ENCODE assay signal across 12 cellular contexts in the genomic region with DNA sequence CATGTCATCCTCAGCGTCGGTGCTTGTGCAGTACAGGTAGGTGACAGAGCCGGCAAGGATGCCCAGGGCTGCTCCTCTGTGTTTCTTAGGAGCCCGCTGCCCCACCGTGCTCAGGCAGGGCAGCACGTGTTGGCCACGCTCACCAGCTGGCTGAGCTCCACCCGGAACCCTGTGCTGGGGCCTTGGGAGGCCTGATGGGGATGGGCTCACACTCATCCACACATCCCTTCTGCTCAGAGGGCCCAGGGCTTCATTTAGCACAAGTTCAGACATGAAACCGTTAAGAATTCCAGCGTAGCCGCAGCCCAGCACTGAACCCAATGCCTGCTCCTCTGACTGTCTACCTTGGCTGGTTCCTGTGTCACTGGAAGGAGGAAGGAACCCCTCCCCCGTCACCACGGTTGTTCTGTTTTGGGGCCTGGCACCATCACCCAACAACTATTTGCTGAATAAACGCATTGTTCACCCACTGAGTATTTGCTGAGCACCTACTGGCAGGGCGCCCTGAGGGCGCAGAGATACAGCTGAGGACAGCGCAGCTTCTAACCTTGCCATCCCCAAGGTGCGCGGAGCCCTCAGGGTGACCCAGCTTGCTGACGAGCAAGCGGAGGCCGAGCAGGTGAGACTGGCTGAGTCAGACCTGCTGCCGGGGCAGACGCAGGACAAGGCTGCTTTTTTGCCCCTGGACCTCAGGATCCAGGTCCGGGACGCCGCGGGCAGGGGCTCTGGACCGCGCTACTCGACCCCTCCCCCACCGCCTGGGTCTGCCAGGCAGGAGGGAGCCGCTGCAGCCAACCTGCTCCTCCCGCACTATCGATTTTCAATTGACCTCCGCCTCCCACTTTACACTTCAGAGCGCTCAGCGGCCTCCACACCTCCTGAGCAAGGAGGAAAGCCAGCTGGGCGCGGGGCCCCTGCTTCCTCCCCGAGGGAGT. TPM values are rescaled to one million over a fixed set of nuclear protein-coding genes. Genes with fewer than 3 reads are reported as not detected.
DNase-seq lines count a peak whose midpoint lies in the region; ATAC-seq lines count a peak whose summit lies in the region.
"Had no signal": no experiment of that assay in that cellular context is flagged by ENCODE, and none has a peak within 500 bp of the region (broad histone marks: within the 10 kb centered on the region; RNA-seq: fewer than 3 reads in every experiment).

No MANE protein-coding gene starts in this region.

- H3K4me1 ChIP-seq in ES-I3 (ENCODE audit: insufficient read depth, low read length), result peaks cover 11% of the 10 kb centered on the region; the same call in 1 of the 2 replicates
- H3K4me1 ChIP-seq in neuronal stem cell (ENCODE audit: control insufficient read depth in 2 of 2, insufficient read depth in 1 of 2, low read depth in 1 of 2, low read length in 2 of 2), result peaks cover 0 to 16% of the 10 kb centered on the region in 2 donors
- no peaks in the 10 kb centered on the region for H3K4me1 ChIP-seq in effector memory CD4-positive, alpha-beta T cell (ENCODE audit: control insufficient read depth, insufficient read depth, low read length, poor library complexity, severe bottlenecking)

- H3K18ac ChIP-seq in neuronal stem cell (ENCODE audit: low read length), result peak overlapping the region; percentile 93

- H3K9me3 ChIP-seq in ES-I3 (ENCODE audit: control insufficient read depth, insufficient read depth, low read length) (no peaks in the 10 kb centered on the region), neuronal stem cell (replicated peaks in 1 of 2; ENCODE audit: control insufficient read depth in 2 of 2, insufficient read depth in 1 of 2, low read depth in 1 of 2, low read length in 2 of 2) (peaks cover 0 to 1% of the 10 kb centered on the region in 2 donors)
- H3K9me3 ChIP-seq in effector memory CD4-positive, alpha-beta T cell (ENCODE audit: control insufficient read depth, low read length), result no peaks in the 10 kb centered on the region

- H3K27ac Mint-ChIP-seq in activated naive CD4-positive, alpha-beta T cell treated with anti-CD3 and anti-CD28 coated beads, Interleukin-2, amount 50 U/mL, for 72 hours, result no peak overlapping the region
- H3K27ac Mint-ChIP-seq: naive B cell had no signal

- H3K27ac ChIP-seq in neuronal stem cell (replicated peaks; ENCODE audit: low read length), result no peak overlapping the region
- H3K27ac ChIP-seq in effector memory CD4-positive, alpha-beta T cell (ENCODE audit: insufficient read depth, low read length, poor library complexity, severe bottlenecking), result no peak overlapping the region

- H3K4ac ChIP-seq in neuronal stem cell (ENCODE audit: low read length), result peak overlapping the region; percentile 39

- H3K79me1 ChIP-seq in neuronal stem cell (ENCODE audit: low read depth, low read length), result no peaks in the 10 kb centered on the region

- WGBS in neuronal stem cell (ENCODE audit: extremely low coverage in 2 of 2, insufficient read length in 2 of 2, insufficient replicate concordance in 1 of 2), 2 donors, result no CpG with 5 or more reads among the region's 41 CpGs

- peak; percentile 59 for ATAC-seq in esophagus mucosa
- ATAC-seq in activated naive CD4-positive, alpha-beta T cell treated with anti-CD3 and anti-CD28 coated beads, Interleukin-2, amount 50 U/mL, for 72 hours, result no peak

- peak overlapping the region; percentile 19 for H2BK5ac ChIP-seq in neuronal stem cell (ENCODE audit: low read length)

- no peak overlapping the region for H3K4me2 ChIP-seq in neuronal stem cell (ENCODE audit: insufficient read depth, low read length, poor library complexity, severe bottlenecking)

- peak overlapping the region; percentile 43 for H4K8ac ChIP-seq in neuronal stem cell (ENCODE audit: low read depth, low read length)

- H2AK5ac ChIP-seq in neuronal stem cell (ENCODE audit: low read depth, low read length), result peak overlapping the region; percentile 20

- H2AFZ ChIP-seq in neuronal stem cell (ENCODE audit: low read length), result peak overlapping the region; percentile 45

- H3K9me3 Mint-ChIP-seq in activated naive CD4-positive, alpha-beta T cell treated with anti-CD3 and anti-CD28 coated beads, Interleukin-2, amount 50 U/mL, for 72 hours, result peaks cover 4 to 7% of the 10 kb centered on the region in 2 donors

- H3K36me3 Mint-ChIP-seq in activated naive CD4-positive, alpha-beta T cell treated with anti-CD3 and anti-CD28 coated beads, Interleukin-2, amount 50 U/mL, for 72 hours, result no peaks in the 10 kb centered on the region
- H3K36me3 Mint-ChIP-seq: naive B cell had no signal

- no peak overlapping the region for H4K91ac ChIP-seq in neuronal stem cell (ENCODE audit: low read depth, low read length, poor library complexity)

- DNase-seq in NCI-H2196 (lab: John Stamatoyannopoulos, UW; ENCODE audit: unreplicated experiment) (peak; percentile 61), neuronal stem cell (ENCODE audit: low spot score) (no peak)
- DNase-seq in activated naive CD4-positive, alpha-beta T cell treated with anti-CD3 and anti-CD28 coated beads, Interleukin-2, amount 50 U/mL, for 72 hours (ENCODE audit: low spot score in 2 of 2), result no peak
- no peak for DNase-seq in stimulated activated CD4-positive, alpha-beta T cell treated with anti-CD3 and anti-CD28 coated beads, Interleukin-2, amount 100 ng/mL, for 24 hours
- no peak for DNase-seq in stimulated activated CD8-positive, alpha-beta memory T cell treated with anti-CD3 and anti-CD28 coated beads, Interleukin-4, amount 100 ng/mL, for 48 hours
- no peak for DNase-seq in effector memory CD4-positive, alpha-beta T cell
- DNase-seq: hypothalamus; naive B cell; NCI-H1105; stimulated activated CD4-positive, alpha-beta T cell treated with anti-CD3 and anti-CD28 coated beads, Interleukin-12 subunit alpha, Interleukin-12 subunit beta, amount 100 ng/mL, for 4 hours had no signal

- H3K4me3 ChIP-seq in neuronal stem cell (ENCODE audit: low read length in 2 of 2), result peak overlapping the region in 1 of 2 donors; percentile 42
- H3K4me3 ChIP-seq in effector memory CD4-positive, alpha-beta T cell (ENCODE audit: insufficient read depth, low read depth, low read length, poor library complexity, severe bottlenecking), result no peak overlapping the region

- peaks cover 0 to 38% (median 9%) of the 10 kb centered on the region in 3 experiments for H3K27me3 ChIP-seq in neuronal stem cell (ENCODE audit: control insufficient read depth in 3 of 3, insufficient read depth in 3 of 3, low read depth in 1 of 3, low read length in 3 of 3)
- H3K27me3 ChIP-seq in effector memory CD4-positive, alpha-beta T cell (replicated peaks; ENCODE audit: control insufficient read depth, insufficient read depth, low read length, poor library complexity, severe bottlenecking), result no peaks in the 10 kb centered on the region

- peak overlapping the region; percentile 10 for H2BK15ac ChIP-seq in neuronal stem cell (ENCODE audit: low read length)

- peak overlapping the region; percentile 44 for H2BK120ac ChIP-seq in neuronal stem cell (ENCODE audit: low read depth, low read length)

- H2BK12ac ChIP-seq in neuronal stem cell (ENCODE audit: low read length), result peak overlapping the region; percentile 88

- peak overlapping the region; percentile 73 for H3K14ac ChIP-seq in neuronal stem cell (ENCODE audit: low read length)

- H3K9ac ChIP-seq in ES-I3 (ENCODE audit: low read depth, low read length), result peak overlapping the region; percentile 33; the same call in 1 of the 2 replicates
- H3K9ac ChIP-seq in neuronal stem cell (ENCODE audit: low read depth, low read length, poor library complexity), result peak overlapping the region; percentile 45

- no peaks in the 10 kb centered on the region for H3K36me3 ChIP-seq in ES-I3 (ENCODE audit: insufficient read depth, low read length)
- H3K36me3 ChIP-seq in neuronal stem cell (replicated peaks in 1 of 2; ENCODE audit: control insufficient read depth in 2 of 2, insufficient read depth in 2 of 2, low read length in 2 of 2), result no peaks in the 10 kb centered on the region
- no peaks in the 10 kb centered on the region for H3K36me3 ChIP-seq in effector memory CD4-positive, alpha-beta T cell (ENCODE audit: control insufficient read depth, insufficient read depth, low read length)

- peak overlapping the region; percentile 81 for H3K23ac ChIP-seq in neuronal stem cell (ENCODE audit: low read depth, low read length, poor library complexity)

RNA-seq across cellular contexts. Expression of gene RET, which starts 50.6 kb away (rescaled TPM):
- 0.20 TPM for total RNA-seq in esophagus mucosa
- 2.3 TPM for polyA plus RNA-seq in neuronal stem cell (2013, experiment 1 of 2)
- 2.2 TPM for polyA plus RNA-seq in neuronal stem cell (2013, experiment 2 of 2)
- under 1 TPM in 1 of 2 donors, not detected in 1; 0.45 TPM for total RNA-seq in activated naive CD4-positive, alpha-beta T cell treated with anti-CD3 and anti-CD28 coated beads, Interleukin-2, amount 50 U/mL, for 72 hours
